Comparison of ENCODE assay signal across 8 cellular contexts in the genomic region with DNA sequence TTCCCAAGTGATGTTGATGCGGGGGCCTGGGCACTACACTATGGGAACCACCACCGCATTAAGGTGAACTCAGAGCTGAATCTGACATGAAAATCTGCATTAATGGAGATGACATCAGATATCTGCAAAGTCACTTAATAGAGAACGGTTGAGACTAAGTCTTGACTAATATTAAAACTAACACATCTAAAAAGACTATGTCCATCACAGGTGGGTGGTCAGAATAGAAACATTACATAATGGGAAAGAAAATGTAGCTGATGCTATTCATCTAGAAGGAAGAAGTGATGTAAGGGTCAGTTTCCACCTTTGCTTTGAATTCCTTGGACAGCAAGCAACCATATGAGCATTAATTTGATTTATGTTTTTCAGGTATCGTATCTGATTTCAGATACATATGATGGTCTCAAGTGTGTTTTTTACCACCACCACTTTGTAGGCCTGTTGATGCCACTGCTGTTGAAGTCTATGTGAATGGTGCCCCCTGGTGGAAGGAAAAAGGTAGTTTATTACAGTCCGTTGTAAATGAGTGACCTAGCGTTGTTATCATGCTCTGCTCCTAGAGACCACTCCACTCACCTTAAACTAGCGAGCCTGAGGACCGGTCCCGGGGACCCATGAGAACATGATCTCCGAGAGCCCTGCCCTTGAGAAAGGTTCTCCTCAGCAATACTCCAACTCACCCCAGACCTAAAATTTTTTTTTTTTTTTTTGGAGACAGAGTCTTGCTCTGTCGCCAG.
DNase-seq lines count a peak whose midpoint lies in the region; ATAC-seq, FAIRE-seq and TF ChIP-seq lines count a peak whose summit lies in the region.

No MANE protein-coding gene starts in this region.

- H3K4me3 Mint-ChIP-seq in WTC11 = no peak overlapping the region

- ATAC-seq in HG03342 (IDR thresholded peaks at IDR 0.05; ENCODE audit: unreplicated experiment) = peak; percentile 82
- ATAC-seq in WTC11 = peak; percentile 84
- ATAC-seq in lower lobe of right lung = peak; percentile 88 to 92

- no peaks in the 10 kb centered on the region for H3K27me3 Mint-ChIP-seq in WTC11 (ENCODE audit: low read depth)

- peak; percentile 96 for FAIRE-seq in GM19239 (lab: Jason Lieb, UNC)

- CTCF ChIA-PET in WTC11 (lab: Charles Lee) = interaction anchor here (0.5 to 2.2 kb wide), 6 partner anchors 11 to 284 kb away, joined by 3 to 12 read pairs (median 4); no protein-coding TSS in a partner anchor

- no peaks in the 10 kb centered on the region for H3K36me3 ChIP-seq in lower lobe of right lung

- POLR2A ChIA-PET in WTC11 (lab: Charles Lee) = no interaction called here

- H3K4me3 ChIP-seq in lower lobe of right lung = no peak overlapping the region

- no peaks in the 10 kb centered on the region for H3K36me3 Mint-ChIP-seq in WTC11

- intact Hi-C loops in lower lobe of right lung (cut with DNase I) = loop anchor here (5.0 to 10.0 kb wide), 2 partner anchors 210 to 277 kb away; no protein-coding TSS in a partner anchor

- no peaks in the 10 kb centered on the region for H3K27me3 ChIP-seq in lower lobe of right lung (ENCODE audit: low read depth)

- H3K27ac ChIP-seq in lower lobe of right lung = no peak overlapping the region

- TF ChIP-seq CTCF in WTC11 (IDR thresholded peaks at IDR 0.05) = peak; percentile 54; the same call in 1 of the 2 replicates
- TF ChIP-seq CTCF in lower lobe of right lung (IDR thresholded peaks at IDR 0.05) = peak; percentile 74

- H3K4me1 ChIP-seq in lower lobe of right lung = peaks cover 7% of the 10 kb centered on the region

- no peaks in the 10 kb centered on the region for H3K9me3 ChIP-seq in lower lobe of right lung

- peaks cover 10% of the 10 kb centered on the region for H3K4me1 Mint-ChIP-seq in WTC11

- no peak overlapping the region for H3K27ac Mint-ChIP-seq in WTC11

- DNase-seq in COLO668 (lab: John Stamatoyannopoulos, UW; ENCODE audit: unreplicated experiment) (peak; percentile 60), GM19239 (ENCODE audit: insufficient read length, low spot score) (peak; percentile 26), NCI-H226 (peak; percentile 44), WTC11 (ENCODE audit: low spot score) (peak; percentile 24), dermis microvascular lymphatic vessel endothelial cell (ENCODE audit: low read depth in 2 of 2) (peak; percentile 69 to 84), lower lobe of right lung (no peak)
- peak; percentile 14 for DNase-seq in stimulated activated naive CD4-positive, alpha-beta T cell treated with Interleukin-2 at 50 U/mL for 16 hours (lab: John Stamatoyannopoulos, UW)

- no peaks in the 10 kb centered on the region for H3K9me3 Mint-ChIP-seq in WTC11

TF ChIP-seq in WTC11, 78 proteins besides CTCF, POLR2A, EP300 and RAD21 (continues in another document):
- no peak for TF ChIP-seq ZNF532 (CRISPR knock-in tag; IDR thresholded peaks at IDR 0.05; ENCODE audit: borderline replicate concordance)
- TF ChIP-seq HMGXB4 (CRISPR knock-in tag; IDR thresholded peaks at IDR 0.05) = no peak
- TF ChIP-seq, protein P1, sequence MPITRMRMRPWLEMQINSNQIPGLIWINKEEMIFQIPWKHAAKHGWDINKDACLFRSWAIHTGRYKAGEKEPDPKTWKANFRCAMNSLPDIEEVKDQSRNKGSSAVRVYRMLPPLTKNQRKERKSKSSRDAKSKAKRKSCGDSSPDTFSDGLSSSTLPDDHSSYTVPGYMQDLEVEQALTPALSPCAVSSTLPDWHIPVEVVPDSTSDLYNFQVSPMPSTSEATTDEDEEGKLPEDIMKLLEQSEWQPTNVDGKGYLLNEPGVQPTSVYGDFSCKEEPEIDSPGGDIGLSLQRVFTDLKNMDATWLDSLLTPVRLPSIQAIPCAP (CRISPR knock-in tag; IDR thresholded peaks at IDR 0.05) = no peak
- TF ChIP-seq ATF3 (CRISPR knock-in tag; conservative IDR thresholded peaks at IDR 0.05) = no peak
- TF ChIP-seq, protein P2, sequence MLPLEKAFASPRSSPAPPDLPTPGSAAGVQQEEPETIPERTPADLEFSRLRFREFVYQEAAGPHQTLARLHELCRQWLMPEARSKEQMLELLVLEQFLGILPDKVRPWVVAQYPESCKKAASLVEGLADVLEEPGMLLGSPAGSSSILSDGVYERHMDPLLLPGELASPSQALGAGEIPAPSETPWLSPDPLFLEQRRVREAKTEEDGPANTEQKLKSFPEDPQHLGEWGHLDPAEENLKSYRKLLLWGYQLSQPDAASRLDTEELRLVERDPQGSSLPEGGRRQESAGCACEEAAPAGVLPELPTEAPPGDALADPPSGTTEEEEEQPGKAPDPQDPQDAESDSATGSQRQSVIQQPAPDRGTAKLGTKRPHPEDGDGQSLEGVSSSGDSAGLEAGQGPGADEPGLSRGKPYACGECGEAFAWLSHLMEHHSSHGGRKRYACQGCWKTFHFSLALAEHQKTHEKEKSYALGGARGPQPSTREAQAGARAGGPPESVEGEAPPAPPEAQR (CRISPR knock-in tag; IDR thresholded peaks at IDR 0.05) = no peak
- TF ChIP-seq ZBTB43 (CRISPR knock-in tag; IDR thresholded peaks at IDR 0.05) = no peak
- TF ChIP-seq HMGA2 (CRISPR knock-in tag; IDR thresholded peaks at IDR 0.05) = no peak
- TF ChIP-seq TCF7 (CRISPR knock-in tag; IDR thresholded peaks at IDR 0.05; ENCODE audit: low read depth) = no peak
- no peak for TF ChIP-seq USF1 (CRISPR knock-in tag; IDR thresholded peaks at IDR 0.05)
